ENCODE assay signal across 1 cellular context in the genomic region with DNA sequence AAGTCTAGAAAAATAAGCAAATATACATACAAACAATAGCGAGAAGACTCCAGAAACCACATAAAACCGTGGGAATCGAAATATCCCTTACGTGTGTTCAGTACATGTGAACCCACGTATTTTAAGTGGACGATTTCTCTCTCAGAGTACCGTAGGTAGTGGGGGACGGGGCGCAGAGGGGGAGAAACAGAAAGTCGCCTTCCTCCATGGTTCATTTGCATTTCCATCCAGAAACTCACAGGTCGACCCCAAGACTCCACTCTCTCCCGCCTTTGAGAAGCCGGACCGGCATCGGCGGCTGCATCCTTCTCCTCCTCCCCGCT.
TF ChIP-seq lines count a peak whose summit lies in the region.

No MANE protein-coding gene starts in this region.

TF ChIP-seq in GM23338, 12 proteins besides CTCF, POLR2A, EP300 and RAD21 (continued from another document):
- TF ChIP-seq ZNF462 (CRISPR knock-in tag; IDR thresholded peaks at IDR 0.05) (no peak), NANOG (IDR thresholded peaks at IDR 0.05; ENCODE audit: borderline replicate concordance) (no peak), EZH2 (IDR thresholded peaks at IDR 0.05; ENCODE audit: low read depth, unreplicated experiment) (no peak), EZH2phosphoT487 (IDR thresholded peaks at IDR 0.05; ENCODE audit: unreplicated experiment) (no peak)
